16 cellular contexts compared by ENCODE assay signal in the genomic region with DNA sequence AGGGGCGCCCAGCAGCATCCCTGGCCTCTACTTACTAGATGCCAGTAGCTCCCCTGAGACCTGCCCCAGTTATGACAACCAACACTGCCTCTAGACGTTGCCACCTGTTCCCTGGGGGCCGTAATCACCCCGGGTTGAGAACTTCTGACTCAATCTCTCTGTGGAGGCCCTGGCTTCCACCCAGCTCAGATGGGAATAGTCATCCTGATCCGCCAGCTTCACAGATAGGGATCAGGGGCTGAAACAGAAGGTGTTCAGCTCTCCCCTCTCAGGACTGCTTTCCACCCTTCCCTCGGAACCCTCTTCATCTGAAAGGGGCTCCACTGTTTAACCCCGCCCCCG. TPM values are rescaled to one million over a fixed set of nuclear protein-coding genes. Genes with fewer than 3 reads are reported as not detected.
DNase-seq lines count a peak whose midpoint lies in the region; ATAC-seq, FAIRE-seq and TF ChIP-seq lines count a peak whose summit lies in the region.
"Had no signal": no experiment of that assay in that cellular context is flagged by ENCODE, and none has a peak within 500 bp of the region (broad histone marks: within the 10 kb centered on the region; RNA-seq: fewer than 3 reads in every experiment).

No MANE protein-coding gene starts in this region.

- 4% methylated on average over 8 of the region's 8 CpGs for WGBS in K562 (ENCODE audit: insufficient coverage, low coverage, missing lambda C conversion rate)

- BruUV-seq in K562 (replicated peaks; lab: Mats Ljungman, UMichigan): no TSS peak

- peaks cover 19% of the 10 kb centered on the region for H3K27me3 Mint-ChIP-seq in activated T-cell treated with anti-CD3 and anti-CD28 coated beads, Interleukin-2, amount 50 U/mL, for 4 hours (ENCODE audit: low read depth)

- DNase-seq in activated T-cell treated with anti-CD3 and anti-CD28 coated beads, Interleukin-2, amount 50 U/mL, for 4 hours: no peak
- DNase-seq in activated T-cell treated with anti-CD3 and anti-CD28 coated beads, Interleukin-2, amount 50 U/mL, for 48 hours: no peak
- DNase-seq in NCI-H2171 treated with DMSO at 0.1 percent for 48 hours (lab: John Stamatoyannopoulos, UW): peak; percentile 51
- DNase-seq in K562 (ENCODE audit: extremely low read depth in 1 of 4, low spot score in 3 of 4): peak in 2 of 4 experiments; percentile 57 to 59
- peak; percentile 42 for DNase-seq in stimulated activated CD8-positive, alpha-beta memory T cell treated with anti-CD3 and anti-CD28 coated beads, Interleukin-4, amount 100 ng/mL, for 48 hours
- no peak for DNase-seq in Kasumi-1 (lab: John Stamatoyannopoulos, UW)
- DNase-seq: activated T-cell treated with anti-CD3 and anti-CD28 coated beads for 4 hours, erythroblast, natural killer cell, NCI-H1930, uterus had no signal

- H3K27ac ChIP-seq in K562 (ENCODE audit: extremely low read depth, low read depth, low read length): no peak overlapping the region
- H3K27ac ChIP-seq: cardiac muscle cell, uterus had no signal

- no peak overlapping the region for H2AFZ ChIP-seq in K562 (ENCODE audit: low read depth, low read length)

- no peak for TF ChIP-seq POLR2A in K562 (conservative IDR thresholded peaks at IDR 0.05)

- no peaks in the 10 kb centered on the region for H3K9me3 ChIP-seq in K562 (replicated peaks; ENCODE audit: control insufficient read depth, insufficient read depth, low read depth, low read length)
- H3K9me3 ChIP-seq: uterus had no signal

- peaks cover 3 to 14% of the 10 kb centered on the region in 2 experiments; a peak in 3 of 5 replicates for H3K27me3 ChIP-seq in K562 (ENCODE audit: control insufficient read depth in 2 of 2, insufficient read depth in 2 of 2, low read length in 2 of 2)
- H3K27me3 ChIP-seq: cardiac muscle cell, uterus had no signal

- no peak for TF ChIP-seq RAD21 in K562 (CRISPR knock-in tag; conservative IDR thresholded peaks at IDR 0.05 in 1 of 2, IDR thresholded peaks at IDR 0.05 in 1 of 2)

- intact Hi-C loops in K562 (cut with micrococcal nuclease): no loop called here

- ATAC-seq in activated T-cell treated with anti-CD3 and anti-CD28 coated beads, Interleukin-2, amount 50 U/mL, for 4 hours: peak; percentile 15 to 36
- ATAC-seq in K562 (no peak), HG03439 (IDR thresholded peaks at IDR 0.05; ENCODE audit: unreplicated experiment) (no peak), HG03571 (IDR thresholded peaks at IDR 0.05; ENCODE audit: unreplicated experiment) (no peak)
- ATAC-seq: natural killer cell had no signal

- no peak overlapping the region for H3K4me3 ChIP-seq in K562
- H3K4me3 ChIP-seq: cardiac muscle cell, uterus had no signal

- no peak for TF ChIP-seq CTCF in K562 (IDR thresholded peaks at IDR 0.05 in 2 of 3, conservative IDR thresholded peaks at IDR 0.05 in 1 of 3; ENCODE audit: insufficient read depth in 2 of 3, low read depth in 1 of 3, low read length in 3 of 3)

- H3K4me1 ChIP-seq in K562 (replicated peaks in 1 of 2; ENCODE audit: control insufficient read depth in 2 of 2, insufficient read depth in 2 of 2, low read length in 2 of 2): peaks cover 8 to 13% of the 10 kb centered on the region in 2 experiments; a peak in 4 of 5 replicates
- H3K4me1 ChIP-seq: uterus had no signal

- H3K9me3 Mint-ChIP-seq in activated T-cell treated with anti-CD3 and anti-CD28 coated beads, Interleukin-2, amount 50 U/mL, for 4 hours: no peaks in the 10 kb centered on the region
- H3K9me3 Mint-ChIP-seq: natural killer cell had no signal

- H3K4me1 Mint-ChIP-seq in activated T-cell treated with anti-CD3 and anti-CD28 coated beads, Interleukin-2, amount 50 U/mL, for 4 hours (ENCODE audit: low read depth): no peaks in the 10 kb centered on the region
- H3K4me1 Mint-ChIP-seq: natural killer cell had no signal

- H4K20me1 ChIP-seq in K562 (replicated peaks; ENCODE audit: control insufficient read depth, insufficient read depth, low read length): no peaks in the 10 kb centered on the region

- POLR2A ChIA-PET in K562 (lab: Yijun Ruan, JAX): interaction anchor here (0.6 to 2.1 kb wide), 7 partner anchors 8 to 94 kb away, joined by 3 to 13 read pairs (median 3); a partner anchor contains a TSS

- in situ Hi-C loops in K562 (cut with MboI): no loop called here

- H3K36me3 ChIP-seq in K562 (ENCODE audit: control insufficient read depth, insufficient read depth, low read length): no peaks in the 10 kb centered on the region
- H3K36me3 ChIP-seq: cardiac muscle cell, uterus had no signal

- H3K36me3 Mint-ChIP-seq in activated T-cell treated with anti-CD3 and anti-CD28 coated beads, Interleukin-2, amount 50 U/mL, for 4 hours (ENCODE audit: insufficient read depth): no peaks in the 10 kb centered on the region
- H3K36me3 Mint-ChIP-seq: natural killer cell had no signal

- H3K9me1 ChIP-seq in K562 (ENCODE audit: control insufficient read depth, insufficient read depth, low read length): no peaks in the 10 kb centered on the region

- H3K79me2 ChIP-seq in K562 (ENCODE audit: control insufficient read depth, insufficient read depth, low read length): no peaks in the 10 kb centered on the region

- no peak overlapping the region for H3K4me2 ChIP-seq in K562 (ENCODE audit: insufficient read depth, low read length)

- CTCF ChIA-PET in K562 (lab: Yijun Ruan, JAX; ENCODE audit: low intra/inter-chr PET ratio): no interaction called here

- H3K9ac ChIP-seq in K562 (ENCODE audit: insufficient read depth in 1 of 2, low read depth in 2 of 2, low read length in 2 of 2): no peak overlapping the region

- no peak for FAIRE-seq in K562 (lab: Jason Lieb, UNC)
- FAIRE-seq: keratinocyte had no signal

- TF ChIP-seq EP300 in K562 (IDR thresholded peaks at IDR 0.05; ENCODE audit: low read length): no peak

- H3K4me3 Mint-ChIP-seq in activated T-cell treated with anti-CD3 and anti-CD28 coated beads, Interleukin-2, amount 50 U/mL, for 4 hours: no peak overlapping the region
- H3K4me3 Mint-ChIP-seq: natural killer cell had no signal

RNA-seq across cellular contexts. Expression of a gene that starts 3.3 kb away (rescaled TPM):
- under 1 TPM in 1 of 3 donors, not detected in 2; 0.68 TPM for total RNA-seq in activated T-cell treated with anti-CD3 and anti-CD28 coated beads, Interleukin-2, amount 50 U/mL, for 4 hours
- total RNA-seq in K562 (2011; cell fraction: chromatin; rRNA removed; ENCODE audit: low replicate concordance): 2.2 and 4.6 TPM in 2 replicates
- 1.8 and 2.5 TPM in 2 replicates for total RNA-seq in K562 (2011; cell fraction: nucleolus; rRNA removed)
- 1.6 and 1.9 TPM in 2 replicates for total RNA-seq in K562 (2011; cell fraction: nucleoplasm; rRNA removed)
- total RNA-seq in K562 (2014; rRNA removed) (0.20 and 0.41 TPM in 2 replicates), K562 (2014; rRNA removed; fragmentation: Illumina TruSeq; extraction: Trizol) (0.13 and 0.18 TPM in 2 replicates), K562 (2015; rRNA removed; fragmentation: Illumina TruSeq; extraction: Trizol) (0.07 and 0.11 TPM in 2 replicates), K562 (2021) (0.07 and 0.18 TPM in 2 replicates)
- polyA plus RNA-seq in K562 (2011; rRNA removed) (0.30 and 0.46 TPM in 2 replicates), K562 (2014; fragmentation: Illumina TruSeq; extraction: Trizol) (0.15 and 0.19 TPM in 2 replicates), K562 (2014; fragmentation: Nextera tagmentation; extraction: Ambion mirVana) (under 1 TPM in 1 of 2 experiments, not detected in 1; 0.03 TPM), K562 (2014; rRNA removed) (0.04 and 0.61 TPM in 2 replicates)
- 0.15 and 0.57 TPM in 2 replicates for polyA plus RNA-seq in K562 (2011; cell fraction: cytosol; rRNA removed)
- 3.4 and 5.7 TPM in 2 replicates for polyA plus RNA-seq in K562 (2011; cell fraction: nucleus; rRNA removed)
- 0.35 and 1.5 TPM in 2 replicates for polyA plus RNA-seq in K562 (2012)
- 0.24 and 0.25 TPM in 2 replicates for polyA minus RNA-seq in K562 (2011; rRNA and poly(A)+ RNA removed)
- polyA minus RNA-seq in K562 (2011; cell fraction: cytosol; rRNA and poly(A)+ RNA removed): 0.48 TPM in 1 of 2 replicates, not detected in the other
- polyA minus RNA-seq in K562 (2011; cell fraction: nucleus; rRNA and poly(A)+ RNA removed): 0.67 and 0.81 TPM in 2 replicates
- total RNA-seq: cardiac muscle cell, HT-29, natural killer cell had no signal
- polyA plus RNA-seq: cardiac muscle cell, keratinocyte had no signal

RNA-seq across cellular contexts. Expression of a gene that starts 34.6 kb away (rescaled TPM):
- 10 to 100 TPM; 17.4 to 22.6 (median 17.5) TPM for total RNA-seq in activated T-cell treated with anti-CD3 and anti-CD28 coated beads, Interleukin-2, amount 50 U/mL, for 4 hours
- 125 and 274 TPM in 2 replicates for total RNA-seq in K562 (2011; cell fraction: chromatin; rRNA removed; ENCODE audit: low replicate concordance)
- 162 and 166 TPM in 2 replicates for total RNA-seq in K562 (2011; cell fraction: nucleolus; rRNA removed)
- total RNA-seq in K562 (2011; cell fraction: nucleoplasm; rRNA removed): 160 TPM in 2 replicates
- total RNA-seq in K562 (2014; rRNA removed): 12.6 and 22.5 TPM in 2 replicates
- total RNA-seq in K562 (2014; rRNA removed; fragmentation: Illumina TruSeq; extraction: Trizol): 10.8 and 14.4 TPM in 2 replicates
- 14.0 and 14.3 TPM in 2 replicates for total RNA-seq in K562 (2015; rRNA removed; fragmentation: Illumina TruSeq; extraction: Trizol)
- total RNA-seq in K562 (2021): 39.2 and 39.4 TPM in 2 replicates
- polyA plus RNA-seq in K562 (2011; rRNA removed): 37.0 and 59.6 TPM in 2 replicates
- polyA plus RNA-seq in K562 (2011; cell fraction: cytosol; rRNA removed): 69.9 and 86.4 TPM in 2 replicates
- polyA plus RNA-seq in K562 (2011; cell fraction: nucleus; rRNA removed): 128 and 148 TPM in 2 replicates
- 27.9 and 28.7 TPM in 2 replicates for polyA plus RNA-seq in K562 (2012)
- 32.5 and 35.7 TPM in 2 replicates for polyA plus RNA-seq in K562 (2014; fragmentation: Illumina TruSeq; extraction: Trizol)
- polyA plus RNA-seq in K562 (2014; fragmentation: Nextera tagmentation; extraction: Ambion mirVana): under 1 TPM; 0.14 to 0.17 TPM
- 26.8 and 31.0 TPM in 2 replicates for polyA plus RNA-seq in K562 (2014; rRNA removed)
- polyA minus RNA-seq in K562 (2011; rRNA and poly(A)+ RNA removed): 52.7 and 68.9 TPM in 2 replicates
- 35.2 and 46.9 TPM in 2 replicates for polyA minus RNA-seq in K562 (2011; cell fraction: cytosol; rRNA and poly(A)+ RNA removed)
- polyA minus RNA-seq in K562 (2011; cell fraction: nucleus; rRNA and poly(A)+ RNA removed): 25.6 and 33.4 TPM in 2 replicates

RNA-seq across cellular contexts. Expression of a gene that starts 34.7 kb away (rescaled TPM):
- total RNA-seq in activated T-cell treated with anti-CD3 and anti-CD28 coated beads, Interleukin-2, amount 50 U/mL, for 4 hours: 10 to 100 TPM; 51.0 to 87.9 (median 56.6) TPM
- 39.2 and 66.5 TPM in 2 replicates for total RNA-seq in K562 (2011; cell fraction: chromatin; rRNA removed; ENCODE audit: low replicate concordance)
- total RNA-seq in K562 (2011; cell fraction: nucleolus; rRNA removed): 54.2 and 60.8 TPM in 2 replicates
- total RNA-seq in K562 (2011; cell fraction: nucleoplasm; rRNA removed): 55.7 and 67.6 TPM in 2 replicates
- 166 and 199 TPM in 2 replicates for total RNA-seq in K562 (2014; rRNA removed)
- 97.5 and 126 TPM in 2 replicates for total RNA-seq in K562 (2014; rRNA removed; fragmentation: Illumina TruSeq; extraction: Trizol)
- 130 and 136 TPM in 2 replicates for total RNA-seq in K562 (2015; rRNA removed; fragmentation: Illumina TruSeq; extraction: Trizol)
- total RNA-seq in K562 (2021): 143 and 149 TPM in 2 replicates
- polyA plus RNA-seq in K562 (2011; rRNA removed): 145 and 165 TPM in 2 replicates
- 149 and 217 TPM in 2 replicates for polyA plus RNA-seq in K562 (2011; cell fraction: cytosol; rRNA removed)
- polyA plus RNA-seq in K562 (2011; cell fraction: nucleus; rRNA removed): 68.7 and 82.6 TPM in 2 replicates
- polyA plus RNA-seq in K562 (2012): 102 and 171 TPM in 2 replicates
- 134 and 163 TPM in 2 replicates for polyA plus RNA-seq in K562 (2014; fragmentation: Illumina TruSeq; extraction: Trizol)
- polyA plus RNA-seq in K562 (2014; fragmentation: Nextera tagmentation; extraction: Ambion mirVana): 100 to 1,000 TPM; 414 to 424 TPM
- 195 and 240 TPM in 2 replicates for polyA plus RNA-seq in K562 (2014; rRNA removed)
- 39.8 and 41.8 TPM in 2 replicates for polyA minus RNA-seq in K562 (2011; rRNA and poly(A)+ RNA removed)
- 38.6 and 39.1 TPM in 2 replicates for polyA minus RNA-seq in K562 (2011; cell fraction: cytosol; rRNA and poly(A)+ RNA removed)
- 15.3 and 25.4 TPM in 2 replicates for polyA minus RNA-seq in K562 (2011; cell fraction: nucleus; rRNA and poly(A)+ RNA removed)

RNA-seq across cellular contexts. Expression of a gene that starts 54.8 kb away (rescaled TPM):
- not detected for total RNA-seq in activated T-cell treated with anti-CD3 and anti-CD28 coated beads, Interleukin-2, amount 50 U/mL, for 4 hours
- total RNA-seq in K562 (2011; cell fraction: chromatin; rRNA removed; ENCODE audit: low replicate concordance): not detected in 2 replicates
- not detected in 2 replicates for total RNA-seq in K562 (2011; cell fraction: nucleolus; rRNA removed)
- total RNA-seq in K562 (2011; cell fraction: nucleoplasm; rRNA removed): not detected in 2 replicates
- total RNA-seq in K562 (2014; rRNA removed) (not detected in 2 replicates), K562 (2014; rRNA removed; fragmentation: Illumina TruSeq; extraction: Trizol) (not detected in 2 replicates), K562 (2015; rRNA removed; fragmentation: Illumina TruSeq; extraction: Trizol) (not detected in 2 replicates), K562 (2021) (not detected in 2 replicates)
- polyA plus RNA-seq in K562 (2011; rRNA removed) (0.12 TPM in 1 of 2 replicates, not detected in the other), K562 (2014; fragmentation: Illumina TruSeq; extraction: Trizol) (not detected in 2 replicates), K562 (2014; fragmentation: Nextera tagmentation; extraction: Ambion mirVana) (not detected), K562 (2014; rRNA removed) (0.12 TPM in 1 of 2 replicates, not detected in the other)
- 0.12 TPM in 1 of 2 replicates, not detected in the other for polyA plus RNA-seq in K562 (2011; cell fraction: cytosol; rRNA removed)
- polyA plus RNA-seq in K562 (2011; cell fraction: nucleus; rRNA removed): 0.20 TPM in 1 of 2 replicates, not detected in the other
- polyA plus RNA-seq in K562 (2012): 0.17 and 0.23 TPM in 2 replicates
- polyA minus RNA-seq in K562 (2011; rRNA and poly(A)+ RNA removed): not detected in 2 replicates
- polyA minus RNA-seq in K562 (2011; cell fraction: cytosol; rRNA and poly(A)+ RNA removed): not detected in 2 replicates
- 0.56 TPM in 1 of 2 replicates, not detected in the other for polyA minus RNA-seq in K562 (2011; cell fraction: nucleus; rRNA and poly(A)+ RNA removed)
- total RNA-seq: cardiac muscle cell, HT-29, natural killer cell, uterus had no signal

Comparison
In these comparisons a context has a peak if more than half of its experiments do, and no peak if none do; other contexts are left out.
1. ATAC-seq: peak in activated T-cell treated with anti-CD3 and anti-CD28 coated beads, Interleukin-2, amount 50 U/mL, for 4 hours (2 of 2); none in K562 (single experiment), HG03439 (single experiment) and HG03571 (single experiment).
2. DNase-seq: peak in NCI-H2171 treated with DMSO at 0.1 percent for 48 hours (single experiment) and stimulated activated CD8-positive, alpha-beta memory T cell treated with anti-CD3 and anti-CD28 coated beads, Interleukin-4, amount 100 ng/mL, for 48 hours (single experiment); none in activated T-cell treated with anti-CD3 and anti-CD28 coated beads, Interleukin-2, amount 50 U/mL, for 4 hours (single experiment), activated T-cell treated with anti-CD3 and anti-CD28 coated beads, Interleukin-2, amount 50 U/mL, for 48 hours (0 of 2) and Kasumi-1 (0 of 2).